ENCODE assay signal across 18 cellular contexts in genomic region chr9:117091529-117091928, GRCh38.
DNase-seq lines count a peak whose midpoint lies in the region; ATAC-seq, FAIRE-seq and TF ChIP-seq lines count a peak whose summit lies in the region.
"Had no signal": no experiment of that assay in that cellular context is flagged by ENCODE, and none has a peak within 500 bp of the region (broad histone marks: within the 10 kb centered on the region; RNA-seq: fewer than 3 reads in every experiment).

No MANE protein-coding gene starts in this region.

- no peak overlapping the region for H3K56ac ChIP-seq in H1 (replicated peaks; ENCODE audit: insufficient read length, low read depth, low read length)

- H2BK120ac ChIP-seq in H1 (replicated peaks; ENCODE audit: low read depth, low read length): no peak overlapping the region

- ATAC-seq in A549: no peak
- ATAC-seq in HG02884 (IDR thresholded peaks at IDR 0.05; ENCODE audit: unreplicated experiment): no peak
- ATAC-seq: HCT116, Right ventricle myocardium inferior had no signal

- no peak overlapping the region for H3K9ac ChIP-seq in HUES48 (ENCODE audit: low read depth, low read length)
- H3K9ac ChIP-seq in H1 (replicated peaks in 1 of 4; ENCODE audit: extremely low read depth in 1 of 4, low read depth in 3 of 4, low read length in 3 of 4): no peak overlapping the region

- no peaks in the 10 kb centered on the region for H3K23me2 ChIP-seq in H1 (ENCODE audit: low read depth, low read length)

- H3K79me2 ChIP-seq in H1 (ENCODE audit: control insufficient read depth in 1 of 2, insufficient read depth in 2 of 2, low read length in 2 of 2): no peaks in the 10 kb centered on the region

- H3K4me1 ChIP-seq in A549: peaks cover 16% of the 10 kb centered on the region
- peaks cover 29% of the 10 kb centered on the region for H3K4me1 ChIP-seq in HUES48 (ENCODE audit: control insufficient read depth, insufficient read depth, low read length)
- peaks cover 6 to 31% (median 21%) of the 10 kb centered on the region in 4 experiments for H3K4me1 ChIP-seq in H1 (replicated peaks in 1 of 4; ENCODE audit: control insufficient read depth in 3 of 4, insufficient read depth in 4 of 4, low read length in 3 of 4)

- no peak overlapping the region for H3K23ac ChIP-seq in H1 (ENCODE audit: insufficient read length)

- no peaks in the 10 kb centered on the region for H3K36me3 ChIP-seq in HUES48 (ENCODE audit: control insufficient read depth, insufficient read depth, low read length)
- H3K36me3 ChIP-seq in H1 (ENCODE audit: control insufficient read depth in 2 of 4, insufficient read depth in 4 of 4, low read length in 3 of 4): no peaks in the 10 kb centered on the region
- H3K36me3 ChIP-seq: MG63, SJSA1 had no signal

- FAIRE-seq in A549 (lab: Jason Lieb, UNC) (no peak), H1 (lab: Jason Lieb, UNC) (peak; percentile 81)

- CTCF ChIA-PET in A549 (lab: Yijun Ruan, JAX): interaction anchor here (1.0 kb wide), 1 partner anchor 354 kb away, joined by 3 read pairs; no protein-coding TSS in a partner anchor
- CTCF ChIA-PET in H1 (lab: Charles Lee; ENCODE audit: partially characterized antibody): interaction anchor here (2.1 kb wide), 1 partner anchor 321 kb away, joined by 5 read pairs; no protein-coding TSS in a partner anchor

- H3K4me2 ChIP-seq in A549 (no peak overlapping the region), H1 (ENCODE audit: insufficient read depth in 1 of 2, low read depth in 2 of 2, low read length in 2 of 2) (peak overlapping the region; percentile 13 to 19; a peak in 1 of 4 replicates)

- TF ChIP-seq CTCF in A549 (IDR thresholded peaks at IDR 0.05): no peak
- no peak for TF ChIP-seq CTCF in H1 (IDR thresholded peaks at IDR 0.05; ENCODE audit: control extremely low read depth in 1 of 3, insufficient read depth in 1 of 3, low read depth in 1 of 3, low read length in 3 of 3)

- no peak for TF ChIP-seq EP300 in A549 (IDR thresholded peaks at IDR 0.05)
- TF ChIP-seq EP300 in H1 (IDR thresholded peaks at IDR 0.05; ENCODE audit: borderline replicate concordance in 1 of 2, low read depth in 2 of 2, low read length in 2 of 2): peak in 1 of 2 experiments; percentile 86; a peak in 2 of 3 replicates

- no peak overlapping the region for H2BK20ac ChIP-seq in H1 (ENCODE audit: low read length)

- H2AK5ac ChIP-seq in H1 (ENCODE audit: low read depth, low read length): no peak overlapping the region

- WGBS in A549 (ENCODE audit: missing lambda C conversion rate): 56% methylated on average over 4 of the region's 4 CpGs
- 36% methylated on average over 4 of the region's 4 CpGs; no CpG with 5 or more reads in 1 of the 2 experiments for WGBS in H1 (ENCODE audit: extremely low coverage in 1 of 2, insufficient coverage in 1 of 2, insufficient read length in 1 of 2, insufficient replicate concordance in 2 of 2, low coverage in 1 of 2, low lambda C conversion rate in 2 of 2, missing lambda C conversion rate in 1 of 2), 2 experiments

- H2BK12ac ChIP-seq in H1 (ENCODE audit: low read depth, low read length): no peak overlapping the region

- H4K20me1 ChIP-seq in H1 (replicated peaks in 1 of 2; ENCODE audit: control insufficient read depth in 1 of 2, insufficient read depth in 2 of 2, low read length in 2 of 2): no peaks in the 10 kb centered on the region

- H3K14ac ChIP-seq in H1 (ENCODE audit: insufficient read length): no peak overlapping the region

- no peak overlapping the region for H2AFZ ChIP-seq in H1 (ENCODE audit: low read length)

- H4K8ac ChIP-seq in H1 (ENCODE audit: extremely low read depth, insufficient read depth, low read length): no peak overlapping the region

- no peaks in the 10 kb centered on the region for H3K27me3 ChIP-seq in HUES48 (ENCODE audit: control insufficient read depth, insufficient read depth, low read length)
- no peaks in the 10 kb centered on the region for H3K27me3 ChIP-seq in H1 (replicated peaks in 1 of 4; ENCODE audit: control insufficient read depth in 3 of 4, extremely low read depth in 1 of 4, insufficient read depth in 3 of 4, low read length in 3 of 4)
- H3K27me3 ChIP-seq: MG63, SJSA1 had no signal

- no peak overlapping the region for H3K18ac ChIP-seq in H1 (ENCODE audit: extremely low read depth, low read length)

- H2BK15ac ChIP-seq in H1 (ENCODE audit: low read length): no peak overlapping the region

- TF ChIP-seq RAD21 in A549 (conservative IDR thresholded peaks at IDR 0.05 in 1 of 2, IDR thresholded peaks at IDR 0.05 in 1 of 2): no peak
- no peak for TF ChIP-seq RAD21 in H1 (IDR thresholded peaks at IDR 0.05 in 1 of 2, conservative IDR thresholded peaks at IDR 0.05 in 1 of 2; ENCODE audit: low read depth in 2 of 2, low read length in 2 of 2)

- TF ChIP-seq POLR2A in A549 (IDR thresholded peaks at IDR 0.05; ENCODE audit: low read length): no peak
- TF ChIP-seq POLR2A in H1 (IDR thresholded peaks at IDR 0.05; ENCODE audit: control extremely low read depth in 1 of 2, low read depth in 2 of 2, low read length in 2 of 2): no peak

- peak overlapping the region; percentile 38; the same call in 1 of the 2 replicates for H2BK5ac ChIP-seq in H1 (ENCODE audit: low read depth, low read length)

- H3K4ac ChIP-seq in H1 (replicated peaks; ENCODE audit: insufficient read length, low read depth, low read length): no peak overlapping the region

- DNase-seq in A549 (ENCODE audit: low read depth in 1 of 2, low spot score in 1 of 2) (no peak), H1 (ENCODE audit: low read depth in 1 of 2, low spot score in 2 of 2) (peak in 1 of 2 experiments; percentile 13), iPS-NIHi11 (ENCODE audit: low spot score) (peak; percentile 41), DMS114 treated with DMSO at 0.1 percent for 48 hours (lab: John Stamatoyannopoulos, UW; ENCODE audit: unreplicated experiment) (no peak), GDM1 (lab: John Stamatoyannopoulos, UW) (no peak)
- DNase-seq: DMS53, MG63, NCI-H1417, NCI-H1694 treated with DMSO at 0.1 percent for 48 hours, NCI-H2081 treated with DMSO at 0.1 percent for 48 hours, NCI-H345, T-helper 1 cell had no signal

- no peaks in the 10 kb centered on the region for H3K9me3 ChIP-seq in A549
- H3K9me3 ChIP-seq in HUES48 (ENCODE audit: control insufficient read depth, insufficient read depth, low read length): no peaks in the 10 kb centered on the region
- H3K9me3 ChIP-seq in H1 (ENCODE audit: insufficient read depth in 2 of 2, low read depth in 1 of 2, low read length in 1 of 2): no peaks in the 10 kb centered on the region
- H3K9me3 ChIP-seq: MG63, SJSA1 had no signal

- H3K27ac ChIP-seq in A549 (peak overlapping the region; percentile 78 to 85; a peak in 4 of 6 replicates), HUES48 (ENCODE audit: low read depth, low read length) (peak overlapping the region; percentile 16), H1 (ENCODE audit: low read depth, low read length) (no peak overlapping the region; the same call in 1 of the 2 replicates)
- H3K27ac ChIP-seq: C4-2B, SJSA1 had no signal

- POLR2A ChIA-PET in A549 (lab: Yijun Ruan, JAX) (no interaction called here), H1 (lab: Charles Lee; ENCODE audit: partially characterized antibody) (no interaction called here)

- no peak overlapping the region for H4K5ac ChIP-seq in H1 (ENCODE audit: insufficient read length, low read depth, low read length)

- H3K4me3 ChIP-seq in A549 (no peak overlapping the region), HUES48 (ENCODE audit: low read depth, low read length) (no peak overlapping the region), H1 (ENCODE audit: extremely low read depth in 1 of 4, insufficient read depth in 2 of 4, low read depth in 3 of 4, low read length in 4 of 4) (no peak overlapping the region)
- H3K4me3 ChIP-seq: MG63, SJSA1 had no signal

- no peaks in the 10 kb centered on the region for H3K79me1 ChIP-seq in H1 (ENCODE audit: low read depth, low read length)

- H4K91ac ChIP-seq in H1 (replicated peaks; ENCODE audit: insufficient read length, low read length): no peak overlapping the region

TF ChIP-seq in A549, 52 proteins besides CTCF, POLR2A, EP300 and RAD21:
- TF ChIP-seq CHD2 (IDR thresholded peaks at IDR 0.05; ENCODE audit: low read length, partially characterized antibody): no peak
- TF ChIP-seq RNF2 (IDR thresholded peaks at IDR 0.05; ENCODE audit: borderline replicate concordance, low read depth): no peak
- TF ChIP-seq EHMT2 (IDR thresholded peaks at IDR 0.05; ENCODE audit: low read depth): no peak
- no peak for TF ChIP-seq BCL3 (IDR thresholded peaks at IDR 0.05)

TF ChIP-seq in H1, 55 proteins besides CTCF, POLR2A, EP300 and RAD21:
- no peak for TF ChIP-seq NRF1 (IDR thresholded peaks at IDR 0.05; ENCODE audit: low read depth, low read length)
- TF ChIP-seq USF2 (IDR thresholded peaks at IDR 0.05; ENCODE audit: low read length): peak; percentile 22; the same call in 1 of the 2 replicates
- peak; percentile 58; the same call in 1 of the 2 replicates for TF ChIP-seq TEAD4 (IDR thresholded peaks at IDR 0.05; ENCODE audit: low read depth, low read length)
- peak; percentile 46; the same call in 1 of the 2 replicates for TF ChIP-seq SP1 (IDR thresholded peaks at IDR 0.05; ENCODE audit: low read depth, low read length)
- TF ChIP-seq HDAC2 (IDR thresholded peaks at IDR 0.05; ENCODE audit: borderline replicate concordance in 1 of 2, low read depth in 2 of 2, low read length in 2 of 2): peak in 1 of 2 experiments; percentile 50; a peak in 1 of 4 replicates
- no peak for TF ChIP-seq TAF7 (optimal IDR thresholded peaks at IDR 0.05; ENCODE audit: borderline replicate concordance, low read depth, low read length)
- TF ChIP-seq POLR2AphosphoS5 (IDR thresholded peaks at IDR 0.05; ENCODE audit: low read depth, low read length): no peak
- 0 out of 2 replicates have a peak, but pooled peaks have one; percentile 55 for TF ChIP-seq TCF12 (IDR thresholded peaks at IDR 0.05; ENCODE audit: low read depth, low read length)
- peak; percentile 11 for TF ChIP-seq NANOG (IDR thresholded peaks at IDR 0.05; ENCODE audit: insufficient read depth, low read depth, low read length, poor library complexity, severe bottlenecking)

Comparison
In these comparisons a context has a peak if more than half of its experiments do, and no peak if none do; other contexts are left out.
1. Of the 18 proteins assayed by ChIP-seq in both H1 and A549: peak only in H1: USF2; only in A549: none; in both: none; in neither: 15; mixed calls (peak in some experiments, not most) for 2.